In the genomic region with DNA sequence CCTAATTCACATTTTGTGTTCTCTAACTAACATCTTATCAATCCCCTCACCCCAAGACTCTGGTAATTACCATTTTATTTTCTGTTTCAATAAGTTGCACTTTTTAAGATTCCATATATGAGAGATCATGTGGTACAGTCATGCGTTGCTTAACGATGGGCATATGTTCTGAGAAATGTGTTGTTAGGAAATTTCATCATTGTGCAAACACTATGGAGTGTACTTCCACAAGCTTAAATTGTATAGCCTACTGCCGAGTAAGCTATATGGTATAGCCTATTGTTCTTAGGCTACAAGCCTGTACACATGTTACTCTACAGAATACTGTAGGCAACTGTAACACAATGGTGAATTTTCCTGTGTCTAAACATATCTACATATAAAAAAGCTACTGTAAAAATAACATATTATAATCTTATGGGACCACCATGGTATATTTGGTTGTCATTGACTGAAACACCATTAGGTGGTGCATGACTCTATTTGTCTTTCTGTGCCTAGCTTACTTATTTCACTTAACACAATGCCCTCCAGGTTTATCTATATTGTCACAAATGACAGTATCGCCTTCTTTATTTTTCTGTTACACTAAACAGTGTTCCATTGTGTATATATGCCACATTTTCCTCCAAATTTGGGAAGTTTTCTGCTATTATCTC, we compare ENCODE assay signal across 2 cellular contexts.
TF ChIP-seq lines count a peak whose summit lies in the region.

No MANE protein-coding gene starts in this region.

TF ChIP-seq in HepG2, 621 proteins besides CTCF, POLR2A, EP300 and RAD21:
- TF ChIP-seq, protein P1, sequence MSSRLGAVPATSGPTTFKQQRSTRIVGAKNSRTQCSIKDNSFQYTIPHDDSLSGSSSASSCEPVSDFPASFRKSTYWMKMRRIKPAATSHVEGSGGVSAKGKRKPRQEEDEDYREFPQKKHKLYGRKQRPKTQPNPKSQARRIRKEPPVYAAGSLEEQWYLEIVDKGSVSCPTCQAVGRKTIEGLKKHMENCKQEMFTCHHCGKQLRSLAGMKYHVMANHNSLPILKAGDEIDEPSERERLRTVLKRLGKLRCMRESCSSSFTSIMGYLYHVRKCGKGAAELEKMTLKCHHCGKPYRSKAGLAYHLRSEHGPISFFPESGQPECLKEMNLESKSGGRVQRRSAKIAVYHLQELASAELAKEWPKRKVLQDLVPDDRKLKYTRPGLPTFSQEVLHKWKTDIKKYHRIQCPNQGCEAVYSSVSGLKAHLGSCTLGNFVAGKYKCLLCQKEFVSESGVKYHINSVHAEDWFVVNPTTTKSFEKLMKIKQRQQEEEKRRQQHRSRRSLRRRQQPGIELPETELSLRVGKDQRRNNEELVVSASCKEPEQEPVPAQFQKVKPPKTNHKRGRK (CRISPR knock-in tag; IDR thresholded peaks at IDR 0.05): no peak
- TF ChIP-seq, protein P2, sequence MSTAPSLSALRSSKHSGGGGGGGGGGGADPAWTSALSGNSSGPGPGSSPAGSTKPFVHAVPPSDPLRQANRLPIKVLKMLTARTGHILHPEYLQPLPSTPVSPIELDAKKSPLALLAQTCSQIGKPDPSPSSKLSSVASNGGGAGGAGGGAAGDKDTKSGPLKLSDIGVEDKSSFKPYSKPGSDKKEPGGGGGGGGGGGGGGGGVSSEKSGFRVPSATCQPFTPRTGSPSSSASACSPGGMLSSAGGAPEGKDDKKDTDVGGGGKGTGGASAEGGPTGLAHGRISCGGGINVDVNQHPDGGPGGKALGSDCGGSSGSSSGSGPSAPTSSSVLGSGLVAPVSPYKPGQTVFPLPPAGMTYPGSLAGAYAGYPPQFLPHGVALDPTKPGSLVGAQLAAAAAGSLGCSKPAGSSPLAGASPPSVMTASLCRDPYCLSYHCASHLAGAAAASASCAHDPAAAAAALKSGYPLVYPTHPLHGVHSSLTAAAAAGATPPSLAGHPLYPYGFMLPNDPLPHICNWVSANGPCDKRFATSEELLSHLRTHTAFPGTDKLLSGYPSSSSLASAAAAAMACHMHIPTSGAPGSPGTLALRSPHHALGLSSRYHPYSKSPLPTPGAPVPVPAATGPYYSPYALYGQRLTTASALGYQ (CRISPR knock-in tag; IDR thresholded peaks at IDR 0.05): no peak
- TF ChIP-seq ZNF841 (CRISPR knock-in tag; IDR thresholded peaks at IDR 0.05; ENCODE audit: borderline replicate concordance): no peak
- no peak for TF ChIP-seq FOSL2 (CRISPR knock-in tag; IDR thresholded peaks at IDR 0.05)
- no peak for TF ChIP-seq SOX13 (IDR thresholded peaks at IDR 0.05)
- no peak for TF ChIP-seq SOX13 (CRISPR knock-in tag; conservative IDR thresholded peaks at IDR 0.05 in 1 of 2, IDR thresholded peaks at IDR 0.05 in 1 of 2)
TF ChIP-seq in HepG2: peak in this region for 0.

TF ChIP-seq in WTC11, 78 proteins besides CTCF, POLR2A, EP300 and RAD21:
- TF ChIP-seq, protein P3, sequence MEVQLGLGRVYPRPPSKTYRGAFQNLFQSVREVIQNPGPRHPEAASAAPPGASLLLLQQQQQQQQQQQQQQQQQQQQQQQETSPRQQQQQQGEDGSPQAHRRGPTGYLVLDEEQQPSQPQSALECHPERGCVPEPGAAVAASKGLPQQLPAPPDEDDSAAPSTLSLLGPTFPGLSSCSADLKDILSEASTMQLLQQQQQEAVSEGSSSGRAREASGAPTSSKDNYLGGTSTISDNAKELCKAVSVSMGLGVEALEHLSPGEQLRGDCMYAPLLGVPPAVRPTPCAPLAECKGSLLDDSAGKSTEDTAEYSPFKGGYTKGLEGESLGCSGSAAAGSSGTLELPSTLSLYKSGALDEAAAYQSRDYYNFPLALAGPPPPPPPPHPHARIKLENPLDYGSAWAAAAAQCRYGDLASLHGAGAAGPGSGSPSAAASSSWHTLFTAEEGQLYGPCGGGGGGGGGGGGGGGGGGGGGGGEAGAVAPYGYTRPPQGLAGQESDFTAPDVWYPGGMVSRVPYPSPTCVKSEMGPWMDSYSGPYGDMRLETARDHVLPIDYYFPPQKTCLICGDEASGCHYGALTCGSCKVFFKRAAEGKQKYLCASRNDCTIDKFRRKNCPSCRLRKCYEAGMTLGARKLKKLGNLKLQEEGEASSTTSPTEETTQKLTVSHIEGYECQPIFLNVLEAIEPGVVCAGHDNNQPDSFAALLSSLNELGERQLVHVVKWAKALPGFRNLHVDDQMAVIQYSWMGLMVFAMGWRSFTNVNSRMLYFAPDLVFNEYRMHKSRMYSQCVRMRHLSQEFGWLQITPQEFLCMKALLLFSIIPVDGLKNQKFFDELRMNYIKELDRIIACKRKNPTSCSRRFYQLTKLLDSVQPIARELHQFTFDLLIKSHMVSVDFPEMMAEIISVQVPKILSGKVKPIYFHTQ (CRISPR knock-in tag; IDR thresholded peaks at IDR 0.05): no peak
- TF ChIP-seq SP1 (CRISPR knock-in tag; conservative IDR thresholded peaks at IDR 0.05) (no peak), ZBTB21 (CRISPR knock-in tag; IDR thresholded peaks at IDR 0.05; ENCODE audit: borderline replicate concordance) (no peak), EMX1 (CRISPR knock-in tag; IDR thresholded peaks at IDR 0.05) (no peak), NR1H2 (CRISPR knock-in tag; IDR thresholded peaks at IDR 0.05) (no peak), ELF4 (CRISPR knock-in tag; IDR thresholded peaks at IDR 0.05; ENCODE audit: low read depth) (no peak), NFYB (CRISPR knock-in tag; conservative IDR thresholded peaks at IDR 0.05; ENCODE audit: low read depth) (no peak)
- TF ChIP-seq, protein P4, sequence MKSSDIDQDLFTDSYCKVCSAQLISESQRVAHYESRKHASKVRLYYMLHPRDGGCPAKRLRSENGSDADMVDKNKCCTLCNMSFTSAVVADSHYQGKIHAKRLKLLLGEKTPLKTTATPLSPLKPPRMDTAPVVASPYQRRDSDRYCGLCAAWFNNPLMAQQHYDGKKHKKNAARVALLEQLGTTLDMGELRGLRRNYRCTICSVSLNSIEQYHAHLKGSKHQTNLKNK (CRISPR knock-in tag; IDR thresholded peaks at IDR 0.05): no peak
- TF ChIP-seq, protein P5, sequence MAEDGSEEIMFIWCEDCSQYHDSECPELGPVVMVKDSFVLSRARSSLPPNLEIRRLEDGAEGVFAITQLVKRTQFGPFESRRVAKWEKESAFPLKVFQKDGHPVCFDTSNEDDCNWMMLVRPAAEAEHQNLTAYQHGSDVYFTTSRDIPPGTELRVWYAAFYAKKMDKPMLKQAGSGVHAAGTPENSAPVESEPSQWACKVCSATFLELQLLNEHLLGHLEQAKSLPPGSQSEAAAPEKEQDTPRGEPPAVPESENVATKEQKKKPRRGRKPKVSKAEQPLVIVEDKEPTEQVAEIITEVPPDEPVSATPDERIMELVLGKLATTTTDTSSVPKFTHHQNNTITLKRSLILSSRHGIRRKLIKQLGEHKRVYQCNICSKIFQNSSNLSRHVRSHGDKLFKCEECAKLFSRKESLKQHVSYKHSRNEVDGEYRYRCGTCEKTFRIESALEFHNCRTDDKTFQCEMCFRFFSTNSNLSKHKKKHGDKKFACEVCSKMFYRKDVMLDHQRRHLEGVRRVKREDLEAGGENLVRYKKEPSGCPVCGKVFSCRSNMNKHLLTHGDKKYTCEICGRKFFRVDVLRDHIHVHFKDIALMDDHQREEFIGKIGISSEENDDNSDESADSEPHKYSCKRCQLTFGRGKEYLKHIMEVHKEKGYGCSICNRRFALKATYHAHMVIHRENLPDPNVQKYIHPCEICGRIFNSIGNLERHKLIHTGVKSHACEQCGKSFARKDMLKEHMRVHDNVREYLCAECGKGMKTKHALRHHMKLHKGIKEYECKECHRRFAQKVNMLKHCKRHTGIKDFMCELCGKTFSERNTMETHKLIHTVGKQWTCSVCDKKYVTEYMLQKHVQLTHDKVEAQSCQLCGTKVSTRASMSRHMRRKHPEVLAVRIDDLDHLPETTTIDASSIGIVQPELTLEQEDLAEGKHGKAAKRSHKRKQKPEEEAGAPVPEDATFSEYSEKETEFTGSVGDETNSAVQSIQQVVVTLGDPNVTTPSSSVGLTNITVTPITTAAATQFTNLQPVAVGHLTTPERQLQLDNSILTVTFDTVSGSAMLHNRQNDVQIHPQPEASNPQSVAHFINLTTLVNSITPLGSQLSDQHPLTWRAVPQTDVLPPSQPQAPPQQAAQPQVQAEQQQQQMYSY (CRISPR knock-in tag; IDR thresholded peaks at IDR 0.05): no peak
